Comparison of ENCODE assay signal across 18 cellular contexts in the genomic region with DNA sequence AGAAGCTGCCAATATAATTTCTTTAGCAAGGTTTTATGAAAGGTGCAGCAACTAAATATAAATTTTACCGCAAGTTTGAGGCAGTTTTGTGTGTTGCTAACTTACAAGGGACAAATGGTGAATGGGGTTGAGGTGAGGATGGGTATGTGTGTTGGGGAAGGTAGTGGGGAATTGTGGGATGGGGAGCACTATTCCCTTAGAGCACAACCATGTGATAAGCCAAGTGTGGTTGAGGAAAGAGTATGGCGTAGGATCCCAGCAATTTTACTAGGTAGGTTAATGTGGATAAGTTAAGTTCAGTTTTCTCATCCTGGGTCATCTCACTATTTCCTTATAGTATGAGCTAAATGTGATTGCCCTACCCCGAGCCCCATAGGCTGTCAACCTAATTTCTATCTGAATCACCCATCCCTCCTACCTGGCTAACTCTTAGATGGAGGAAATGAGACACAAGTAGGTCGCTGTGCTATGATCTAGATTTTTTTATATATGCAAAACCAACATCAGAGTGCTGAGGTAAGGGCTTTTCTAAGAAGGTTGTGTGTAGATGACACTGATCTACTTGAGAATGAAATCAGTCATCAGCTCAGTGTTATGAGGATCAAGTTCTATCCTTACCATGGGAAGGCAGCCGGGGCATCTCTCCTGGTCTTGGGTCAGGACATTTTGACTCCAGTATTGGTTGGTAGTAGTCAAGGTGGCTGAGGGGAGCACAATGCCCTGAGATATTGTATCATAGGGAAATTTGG. TPM values are rescaled to one million over a fixed set of nuclear protein-coding genes. Genes with fewer than 3 reads are reported as not detected.
A peak's percentile ranks its signal among the peaks of the same experiment; 100 is the strongest.
DNase-seq lines count a peak whose midpoint lies in the region; ATAC-seq and TF ChIP-seq lines count a peak whose summit lies in the region.
"Had no signal": no experiment of that assay in that cellular context is flagged by ENCODE, and none has a peak within 500 bp of the region (broad histone marks: within the 10 kb centered on the region; RNA-seq: fewer than 3 reads in every experiment).

No MANE protein-coding gene starts in this region.

- H3K4me1 ChIP-seq in OCI-LY1 (ENCODE audit: insufficient read depth, low read length, severe bottlenecking): peaks cover 81% of the 10 kb centered on the region
- H3K4me1 ChIP-seq: vagina had no signal

- no peaks in the 10 kb centered on the region for H3K9me3 ChIP-seq in OCI-LY1 (ENCODE audit: low read length)
- H3K9me3 ChIP-seq: esophagus squamous epithelium, vagina had no signal

- H2AFZ ChIP-seq in OCI-LY1 (ENCODE audit: low read length): no peak overlapping the region

- H3K4me3 Mint-ChIP-seq in natural killer cell treated with Interleukin-12 subunit alpha and Interleukin-12 subunit beta and Interleukin-15 and Interleukin-18, amount 100 ng/mL, for 72 hours: peak overlapping the region; percentile 90
- H3K4me3 Mint-ChIP-seq in natural killer cell: no peak overlapping the region
- peak overlapping the region; percentile 72 for H3K4me3 Mint-ChIP-seq in activated naive CD8-positive, alpha-beta T cell treated with anti-CD3 and anti-CD28 coated beads, Interleukin-2, amount 10 ng/mL, durations not matched to agents 7 days and 5 days
- peak overlapping the region; percentile 73 to 81 for H3K4me3 Mint-ChIP-seq in stimulated activated naive CD8-positive, alpha-beta T cell treated with anti-CD3 and anti-CD28 coated beads, Interleukin-15, amount 100 ng/mL, for 72 hours

- peak overlapping the region; percentile 95 to 96 for H3K27ac Mint-ChIP-seq in natural killer cell treated with Interleukin-12 subunit alpha and Interleukin-12 subunit beta and Interleukin-15 and Interleukin-18, amount 100 ng/mL, for 72 hours
- H3K27ac Mint-ChIP-seq in natural killer cell: no peak overlapping the region
- peak overlapping the region; percentile 97 for H3K27ac Mint-ChIP-seq in activated naive CD8-positive, alpha-beta T cell treated with anti-CD3 and anti-CD28 coated beads, Interleukin-2, amount 10 ng/mL, durations not matched to agents 7 days and 5 days
- peak overlapping the region; percentile 92 to 99 for H3K27ac Mint-ChIP-seq in stimulated activated naive CD8-positive, alpha-beta T cell treated with anti-CD3 and anti-CD28 coated beads, Interleukin-15, amount 100 ng/mL, for 72 hours

- H3K27ac ChIP-seq in OCI-LY1 (ENCODE audit: low read depth, low read length, poor library complexity, severe bottlenecking): peak overlapping the region; percentile 82
- H3K27ac ChIP-seq: vagina had no signal

- no peak overlapping the region for H3K4me3 ChIP-seq in OCI-LY1 (ENCODE audit: low read depth, low read length, poor library complexity, severe bottlenecking)
- H3K4me3 ChIP-seq: esophagus squamous epithelium, lung, vagina had no signal

- peak; percentile 66 to 74 for ATAC-seq in natural killer cell treated with Interleukin-12 subunit alpha and Interleukin-12 subunit beta and Interleukin-15 and Interleukin-18, amount 100 ng/mL, for 72 hours
- ATAC-seq in natural killer cell (no peak), HG03571 (IDR thresholded peaks at IDR 0.05; ENCODE audit: unreplicated experiment) (no peak)
- ATAC-seq in activated naive CD8-positive, alpha-beta T cell treated with anti-CD3 and anti-CD28 coated beads, Interleukin-2, amount 10 ng/mL, durations not matched to agents 7 days and 5 days (ENCODE audit: low read depth): peak; percentile 68
- ATAC-seq in stimulated activated naive CD8-positive, alpha-beta T cell treated with anti-CD3 and anti-CD28 coated beads, Interleukin-15, amount 100 ng/mL, for 72 hours: peak; percentile 77
- ATAC-seq: Panc1 had no signal

- no peaks in the 10 kb centered on the region for H4K20me1 ChIP-seq in OCI-LY1 (ENCODE audit: insufficient read depth, low read length)

- H3F3A ChIP-seq in OCI-LY1 (ENCODE audit: insufficient read depth, low read length): peaks cover 8% of the 10 kb centered on the region; the same call in 1 of the 2 replicates

- POLR2A ChIA-PET in activated naive CD8-positive, alpha-beta T cell treated with anti-CD3 and anti-CD28 coated beads, Interleukin-2, amount 10 ng/mL, durations not matched to agents 7 days and 5 days (lab: Charles Lee): interaction anchor here (0.5 to 3.8 kb wide), 6 partner anchors 9 to 405 kb away, joined by 4 to 13 read pairs (median 5); partner anchors contain the start of gene CD48

- peak overlapping the region; percentile 39; the same call in 1 of the 2 replicates for H3K9ac ChIP-seq in OCI-LY1 (ENCODE audit: low read length)

- no peaks in the 10 kb centered on the region for H3K79me2 ChIP-seq in OCI-LY1 (ENCODE audit: insufficient read depth, low read length)

- H3K4me2 ChIP-seq in OCI-LY1 (ENCODE audit: low read length): peak overlapping the region; percentile 52

- H3K36me3 ChIP-seq in OCI-LY1 (ENCODE audit: insufficient read depth, low read length): no peaks in the 10 kb centered on the region
- H3K36me3 ChIP-seq: esophagus squamous epithelium, vagina had no signal

- intact Hi-C loops in natural killer cell (cut with micrococcal nuclease): no loop called here

- no peak for DNase-seq in natural killer cell treated with Interleukin-12 subunit alpha and Interleukin-12 subunit beta and Interleukin-15 and Interleukin-18, amount 100 ng/mL, for 72 hours (ENCODE audit: low spot score)
- DNase-seq in natural killer cell (no peak), iPS-NIHi7 (ENCODE audit: extremely low spot score) (no peak), anterior cingulate cortex (lab: John Stamatoyannopoulos, UW) (no peak)
- DNase-seq in activated naive CD8-positive, alpha-beta T cell treated with anti-CD3 and anti-CD28 coated beads, Interleukin-2, amount 10 ng/mL, durations not matched to agents 7 days and 5 days: no peak
- peak; percentile 37 to 69 for DNase-seq in stimulated activated naive CD8-positive, alpha-beta T cell treated with anti-CD3 and anti-CD28 coated beads, Interleukin-15, amount 100 ng/mL, for 72 hours
- DNase-seq: caudate nucleus; esophagus squamous epithelium; NCI-H1105 treated with DMSO at 0.1 percent for 48 hours; occipital lobe; stimulated activated CD8-positive, alpha-beta memory T cell treated with anti-CD3 and anti-CD28 coated beads, Interleukin-4, amount 100 ng/mL, for 48 hours; T-helper 9 cell had no signal

- H3K4me1 Mint-ChIP-seq in natural killer cell treated with Interleukin-12 subunit alpha and Interleukin-12 subunit beta and Interleukin-15 and Interleukin-18, amount 100 ng/mL, for 72 hours (ENCODE audit: low read depth in 2 of 2): peaks cover 74 to 92% of the 10 kb centered on the region in 2 donors
- H3K4me1 Mint-ChIP-seq in natural killer cell: peaks cover 34% of the 10 kb centered on the region in 2 donors
- H3K4me1 Mint-ChIP-seq in activated naive CD8-positive, alpha-beta T cell treated with anti-CD3 and anti-CD28 coated beads, Interleukin-2, amount 10 ng/mL, durations not matched to agents 7 days and 5 days: peaks cover 86% of the 10 kb centered on the region
- peaks cover 90% of the 10 kb centered on the region for H3K4me1 Mint-ChIP-seq in stimulated activated naive CD8-positive, alpha-beta T cell treated with anti-CD3 and anti-CD28 coated beads, Interleukin-15, amount 100 ng/mL, for 72 hours

- no peak for TF ChIP-seq CTCF in natural killer cell (IDR thresholded peaks at IDR 0.05)
- no peak for TF ChIP-seq CTCF in OCI-LY1 (IDR thresholded peaks at IDR 0.05; ENCODE audit: low read length)

- H3K36me3 Mint-ChIP-seq in natural killer cell treated with Interleukin-12 subunit alpha and Interleukin-12 subunit beta and Interleukin-15 and Interleukin-18, amount 100 ng/mL, for 72 hours: peaks cover 44% of the 10 kb centered on the region
- H3K36me3 Mint-ChIP-seq in natural killer cell: no peaks in the 10 kb centered on the region
- peaks cover 75% of the 10 kb centered on the region for H3K36me3 Mint-ChIP-seq in activated naive CD8-positive, alpha-beta T cell treated with anti-CD3 and anti-CD28 coated beads, Interleukin-2, amount 10 ng/mL, durations not matched to agents 7 days and 5 days

- H3K27me3 Mint-ChIP-seq in natural killer cell treated with Interleukin-12 subunit alpha and Interleukin-12 subunit beta and Interleukin-15 and Interleukin-18, amount 100 ng/mL, for 72 hours: no peaks in the 10 kb centered on the region
- peaks cover 5 to 12% of the 10 kb centered on the region in 2 donors for H3K27me3 Mint-ChIP-seq in natural killer cell (ENCODE audit: low read depth in 2 of 2)
- H3K27me3 Mint-ChIP-seq in activated naive CD8-positive, alpha-beta T cell treated with anti-CD3 and anti-CD28 coated beads, Interleukin-2, amount 10 ng/mL, durations not matched to agents 7 days and 5 days: no peaks in the 10 kb centered on the region
- H3K27me3 Mint-ChIP-seq in stimulated activated naive CD8-positive, alpha-beta T cell treated with anti-CD3 and anti-CD28 coated beads, Interleukin-15, amount 100 ng/mL, for 72 hours: no peaks in the 10 kb centered on the region

- H3K9me2 ChIP-seq in OCI-LY1 (ENCODE audit: low read depth, low read length): no peaks in the 10 kb centered on the region

- no peaks in the 10 kb centered on the region for H3K27me3 ChIP-seq in OCI-LY1 (ENCODE audit: insufficient read depth, low read length)
- H3K27me3 ChIP-seq: esophagus squamous epithelium, vagina had no signal

- H3K9me3 Mint-ChIP-seq in natural killer cell treated with Interleukin-12 subunit alpha and Interleukin-12 subunit beta and Interleukin-15 and Interleukin-18, amount 100 ng/mL, for 72 hours: peaks cover 11% of the 10 kb centered on the region
- H3K9me3 Mint-ChIP-seq in natural killer cell: no peaks in the 10 kb centered on the region
- H3K9me3 Mint-ChIP-seq in activated naive CD8-positive, alpha-beta T cell treated with anti-CD3 and anti-CD28 coated beads, Interleukin-2, amount 10 ng/mL, durations not matched to agents 7 days and 5 days: peaks cover 5% of the 10 kb centered on the region
- peaks cover 0 to 7% of the 10 kb centered on the region in 2 donors for H3K9me3 Mint-ChIP-seq in stimulated activated naive CD8-positive, alpha-beta T cell treated with anti-CD3 and anti-CD28 coated beads, Interleukin-15, amount 100 ng/mL, for 72 hours

RNA-seq across cellular contexts. Expression of gene SLAMF1, which starts 23.8 kb away (rescaled TPM):
- 10 to 100 TPM; 52.1 to 86.2 TPM for total RNA-seq in natural killer cell treated with Interleukin-12 subunit alpha and Interleukin-12 subunit beta and Interleukin-15 and Interleukin-18, amount 100 ng/mL, for 72 hours
- 1 to 10 TPM; 1.1 to 3.5 (median 2.1) TPM for total RNA-seq in natural killer cell
- 10 to 100 TPM; 41.3 to 42.6 TPM for total RNA-seq in activated naive CD8-positive, alpha-beta T cell treated with anti-CD3 and anti-CD28 coated beads, Interleukin-2, amount 10 ng/mL, durations not matched to agents 7 days and 5 days
- total RNA-seq: Daoy, occipital lobe had no signal

RNA-seq across cellular contexts. Expression of gene CD84, which starts 43.8 kb away (rescaled TPM):
- total RNA-seq in natural killer cell treated with Interleukin-12 subunit alpha and Interleukin-12 subunit beta and Interleukin-15 and Interleukin-18, amount 100 ng/mL, for 72 hours: 10 to 100 TPM in 1 of 2 donors, 1 to 10 TPM in 1; 3.8 to 13.4 TPM
- total RNA-seq in natural killer cell: 10 to 100 TPM; 11.1 to 56.7 (median 12.9) TPM
- 10 to 100 TPM; 58.5 to 66.8 TPM for total RNA-seq in activated naive CD8-positive, alpha-beta T cell treated with anti-CD3 and anti-CD28 coated beads, Interleukin-2, amount 10 ng/mL, durations not matched to agents 7 days and 5 days
- total RNA-seq: Daoy had no signal

Comparison
In these comparisons a context has a peak if more than half of its experiments do, and no peak if none do; other contexts are left out.
1. ATAC-seq: peak in natural killer cell treated with Interleukin-12 subunit alpha and Interleukin-12 subunit beta and Interleukin-15 and Interleukin-18, amount 100 ng/mL, for 72 hours (2 of 2), activated naive CD8-positive, alpha-beta T cell treated with anti-CD3 and anti-CD28 coated beads, Interleukin-2, amount 10 ng/mL, durations not matched to agents 7 days and 5 days (single experiment) and stimulated activated naive CD8-positive, alpha-beta T cell treated with anti-CD3 and anti-CD28 coated beads, Interleukin-15, amount 100 ng/mL, for 72 hours (single experiment); none in natural killer cell (0 of 3) and HG03571 (single experiment).
2. H3K27ac Mint-ChIP-seq: peak in natural killer cell treated with Interleukin-12 subunit alpha and Interleukin-12 subunit beta and Interleukin-15 and Interleukin-18, amount 100 ng/mL, for 72 hours (2 of 2), activated naive CD8-positive, alpha-beta T cell treated with anti-CD3 and anti-CD28 coated beads, Interleukin-2, amount 10 ng/mL, durations not matched to agents 7 days and 5 days (single experiment) and stimulated activated naive CD8-positive, alpha-beta T cell treated with anti-CD3 and anti-CD28 coated beads, Interleukin-15, amount 100 ng/mL, for 72 hours (2 of 2); none in natural killer cell (0 of 2).
3. RNA of gene SLAMF1, which starts 23.8 kb away (total RNA-seq): 52.1 to 86.2 TPM in natural killer cell treated with Interleukin-12 subunit alpha and Interleukin-12 subunit beta and Interleukin-15 and Interleukin-18, amount 100 ng/mL, for 72 hours and 41.3 to 42.6 TPM in activated naive CD8-positive, alpha-beta T cell treated with anti-CD3 and anti-CD28 coated beads, Interleukin-2, amount 10 ng/mL, durations not matched to agents 7 days and 5 days; 1.1 to 3.5 TPM in natural killer cell; every median in the first group is over 4 times any median in the second.
4. DNase-seq: peak in stimulated activated naive CD8-positive, alpha-beta T cell treated with anti-CD3 and anti-CD28 coated beads, Interleukin-15, amount 100 ng/mL, for 72 hours (2 of 2); none in natural killer cell treated with Interleukin-12 subunit alpha and Interleukin-12 subunit beta and Interleukin-15 and Interleukin-18, amount 100 ng/mL, for 72 hours (single experiment), natural killer cell (single experiment), activated naive CD8-positive, alpha-beta T cell treated with anti-CD3 and anti-CD28 coated beads, Interleukin-2, amount 10 ng/mL, durations not matched to agents 7 days and 5 days (single experiment), iPS-NIHi7 (single experiment) and anterior cingulate cortex (0 of 58).